ENCODE assay signal across 8 cellular contexts in genomic region chr22:17774928-17775675, GRCh38. TPM values are rescaled to one million over a fixed set of nuclear protein-coding genes. Genes with fewer than 3 reads are reported as not detected.
DNase-seq lines count a peak whose midpoint lies in the region; ATAC-seq and TF ChIP-seq lines count a peak whose summit lies in the region.

No MANE protein-coding gene starts in this region.

- H3K27ac Mint-ChIP-seq in CD8-positive, alpha-beta memory T cell, result peak overlapping the region; percentile 89 to 100 (median 99)
- H3K27ac Mint-ChIP-seq in brain, result peak overlapping the region; percentile 20 to 85 (median 73)
- peak overlapping the region; percentile 68 to 95 for H3K27ac Mint-ChIP-seq in natural killer cell treated with Interleukin-12 subunit alpha and Interleukin-12 subunit beta and Interleukin-15 and Interleukin-18, amount 100 ng/mL, for 72 hours

- peaks cover 76% of the 10 kb centered on the region for H3K4me1 ChIP-seq in CD8-positive, alpha-beta memory T cell (ENCODE audit: insufficient read depth, low read length)
- peaks cover 63% of the 10 kb centered on the region for H3K4me1 ChIP-seq in KMS-11 (ENCODE audit: low read depth, poor library complexity, severe bottlenecking)

- no peaks in the 10 kb centered on the region for H3K36me3 ChIP-seq in CD8-positive, alpha-beta memory T cell (ENCODE audit: insufficient read depth, low read length)
- H3K36me3 ChIP-seq in KMS-11 (ENCODE audit: insufficient read depth), result no peaks in the 10 kb centered on the region

- H3K9ac ChIP-seq in KMS-11, result peak overlapping the region; percentile 85; the same call in 1 of the 2 replicates

- peaks cover 59% of the 10 kb centered on the region for H3K79me2 ChIP-seq in KMS-11 (ENCODE audit: insufficient read depth, low read depth)

- H3K4me2 ChIP-seq in KMS-11, result peak overlapping the region; percentile 98

- H3K36me3 Mint-ChIP-seq in CD8-positive, alpha-beta memory T cell, result peaks cover 0 to 23% (median 1%) of the 10 kb centered on the region in 3 donors
- no peaks in the 10 kb centered on the region for H3K36me3 Mint-ChIP-seq in brain
- H3K36me3 Mint-ChIP-seq in natural killer cell treated with Interleukin-12 subunit alpha and Interleukin-12 subunit beta and Interleukin-15 and Interleukin-18, amount 100 ng/mL, for 72 hours, result no peaks in the 10 kb centered on the region

- ATAC-seq in natural killer cell treated with Interleukin-12 subunit alpha and Interleukin-12 subunit beta and Interleukin-15 and Interleukin-18, amount 100 ng/mL, for 72 hours, result no peak
- ATAC-seq in GM18867 (IDR thresholded peaks at IDR 0.05; ENCODE audit: unreplicated experiment) (no peak), GM19395 (IDR thresholded peaks at IDR 0.05; ENCODE audit: unreplicated experiment) (no peak)

- peak overlapping the region; percentile 64 for H3K4me3 ChIP-seq in CD8-positive, alpha-beta memory T cell (ENCODE audit: low read length)
- H3K4me3 ChIP-seq in KMS-11 (IDR thresholded peaks at IDR 0.05; ENCODE audit: insufficient read depth, low read depth, low read length) (no peak overlapping the region), foreskin fibroblast (ENCODE audit: low read depth in 1 of 2, low read length in 2 of 2) (peak overlapping the region in 1 of 2 donors; percentile 72)

- H3K4me3 Mint-ChIP-seq in CD8-positive, alpha-beta memory T cell, result peak overlapping the region; percentile 75 to 99 (median 95)
- peak overlapping the region; percentile 59 to 83 (median 75) for H3K4me3 Mint-ChIP-seq in brain
- peak overlapping the region; percentile 93 for H3K4me3 Mint-ChIP-seq in natural killer cell treated with Interleukin-12 subunit alpha and Interleukin-12 subunit beta and Interleukin-15 and Interleukin-18, amount 100 ng/mL, for 72 hours

- in situ Hi-C loops in ACHN (cut with HindIII; ENCODE audit: low pct_ligation_motif_present, low pct_unique_long_range_greater_than_20kb, low sequenced_read_pairs), result no loop called here

- H3K9me3 Mint-ChIP-seq in CD8-positive, alpha-beta memory T cell, result no peaks in the 10 kb centered on the region
- H3K9me3 Mint-ChIP-seq in brain, result no peaks in the 10 kb centered on the region
- H3K9me3 Mint-ChIP-seq in natural killer cell treated with Interleukin-12 subunit alpha and Interleukin-12 subunit beta and Interleukin-15 and Interleukin-18, amount 100 ng/mL, for 72 hours, result peaks cover 3% of the 10 kb centered on the region

- POLR2A ChIA-PET in CD8-positive, alpha-beta memory T cell (lab: Charles Lee), result no interaction called here

- H2AFZ ChIP-seq in KMS-11 (ENCODE audit: low read depth), result peak overlapping the region; percentile 61; the same call in 1 of the 2 replicates

- TF ChIP-seq CTCF in KMS-11 (conservative IDR thresholded peaks at IDR 0.05; ENCODE audit: low read depth, low read length), result no peak
- TF ChIP-seq CTCF in brain (conservative IDR thresholded peaks at IDR 0.05), result no peak
- TF ChIP-seq CTCF in foreskin fibroblast (IDR thresholded peaks at IDR 0.05; ENCODE audit: low read depth, low read length), result no peak

- H4K20me1 ChIP-seq in KMS-11 (ENCODE audit: insufficient read depth), result peaks cover 20% of the 10 kb centered on the region; the same call in 1 of the 2 replicates

- no peaks in the 10 kb centered on the region for H3K9me3 ChIP-seq in CD8-positive, alpha-beta memory T cell (ENCODE audit: low read length)

- H3K27me3 Mint-ChIP-seq in CD8-positive, alpha-beta memory T cell, result peaks cover 0 to 1% of the 10 kb centered on the region in 2 donors
- H3K27me3 Mint-ChIP-seq in brain, result peaks cover 6% of the 10 kb centered on the region
- H3K27me3 Mint-ChIP-seq in natural killer cell treated with Interleukin-12 subunit alpha and Interleukin-12 subunit beta and Interleukin-15 and Interleukin-18, amount 100 ng/mL, for 72 hours, result peaks cover 0 to 2% of the 10 kb centered on the region in 2 donors

- no peaks in the 10 kb centered on the region for H3K27me3 ChIP-seq in CD8-positive, alpha-beta memory T cell (ENCODE audit: insufficient read depth, low read length, poor library complexity, severe bottlenecking)
- no peaks in the 10 kb centered on the region for H3K27me3 ChIP-seq in KMS-11 (ENCODE audit: insufficient read depth, low read depth)

- DNase-seq in CD8-positive, alpha-beta memory T cell, result no peak
- DNase-seq in natural killer cell treated with Interleukin-12 subunit alpha and Interleukin-12 subunit beta and Interleukin-15 and Interleukin-18, amount 100 ng/mL, for 72 hours (ENCODE audit: low spot score), result no peak
- DNase-seq in ACHN (no peak), foreskin fibroblast (no peak)

- CTCF ChIA-PET in CD8-positive, alpha-beta memory T cell (lab: Charles Lee), result interaction anchor here (6.5 kb wide), 1 partner anchor 10 kb away, joined by 40 read pairs; no protein-coding TSS in a partner anchor

- H3K27ac ChIP-seq in CD8-positive, alpha-beta memory T cell (ENCODE audit: low read depth, low read length), result peak overlapping the region; percentile 70
- no peak overlapping the region for H3K27ac ChIP-seq in KMS-11

- peaks cover 70 to 89% (median 84%) of the 10 kb centered on the region in 3 donors for H3K4me1 Mint-ChIP-seq in CD8-positive, alpha-beta memory T cell
- peaks cover 28% of the 10 kb centered on the region for H3K4me1 Mint-ChIP-seq in brain
- peaks cover 61 to 64% of the 10 kb centered on the region in 2 donors for H3K4me1 Mint-ChIP-seq in natural killer cell treated with Interleukin-12 subunit alpha and Interleukin-12 subunit beta and Interleukin-15 and Interleukin-18, amount 100 ng/mL, for 72 hours (ENCODE audit: low read depth in 2 of 2)

RNA-seq across cellular contexts. Expression of gene BID, which starts 0.8 kb away (rescaled TPM):
- 10 to 100 TPM; 11.5 to 14.1 TPM for total RNA-seq in CD8-positive, alpha-beta memory T cell
- polyA plus RNA-seq in CD8-positive, alpha-beta memory T cell, result 72.5 TPM
- 36.7 TPM for polyA plus RNA-seq in brain (ENCODE audit: insufficient read depth, low read depth, low replicate concordance)
- total RNA-seq in natural killer cell treated with Interleukin-12 subunit alpha and Interleukin-12 subunit beta and Interleukin-15 and Interleukin-18, amount 100 ng/mL, for 72 hours, result 10 to 100 TPM; 32.0 to 59.3 TPM
